In genomic region chr5:66454186-66455078, GRCh38 we compare ENCODE assay signal across 1 cellular context.
TF ChIP-seq lines count a peak whose summit lies in the region.

No MANE protein-coding gene starts in this region.

TF ChIP-seq in GM23338, 12 proteins besides CTCF, POLR2A, EP300 and RAD21 (continued from another document):
- TF ChIP-seq, protein P1, sequence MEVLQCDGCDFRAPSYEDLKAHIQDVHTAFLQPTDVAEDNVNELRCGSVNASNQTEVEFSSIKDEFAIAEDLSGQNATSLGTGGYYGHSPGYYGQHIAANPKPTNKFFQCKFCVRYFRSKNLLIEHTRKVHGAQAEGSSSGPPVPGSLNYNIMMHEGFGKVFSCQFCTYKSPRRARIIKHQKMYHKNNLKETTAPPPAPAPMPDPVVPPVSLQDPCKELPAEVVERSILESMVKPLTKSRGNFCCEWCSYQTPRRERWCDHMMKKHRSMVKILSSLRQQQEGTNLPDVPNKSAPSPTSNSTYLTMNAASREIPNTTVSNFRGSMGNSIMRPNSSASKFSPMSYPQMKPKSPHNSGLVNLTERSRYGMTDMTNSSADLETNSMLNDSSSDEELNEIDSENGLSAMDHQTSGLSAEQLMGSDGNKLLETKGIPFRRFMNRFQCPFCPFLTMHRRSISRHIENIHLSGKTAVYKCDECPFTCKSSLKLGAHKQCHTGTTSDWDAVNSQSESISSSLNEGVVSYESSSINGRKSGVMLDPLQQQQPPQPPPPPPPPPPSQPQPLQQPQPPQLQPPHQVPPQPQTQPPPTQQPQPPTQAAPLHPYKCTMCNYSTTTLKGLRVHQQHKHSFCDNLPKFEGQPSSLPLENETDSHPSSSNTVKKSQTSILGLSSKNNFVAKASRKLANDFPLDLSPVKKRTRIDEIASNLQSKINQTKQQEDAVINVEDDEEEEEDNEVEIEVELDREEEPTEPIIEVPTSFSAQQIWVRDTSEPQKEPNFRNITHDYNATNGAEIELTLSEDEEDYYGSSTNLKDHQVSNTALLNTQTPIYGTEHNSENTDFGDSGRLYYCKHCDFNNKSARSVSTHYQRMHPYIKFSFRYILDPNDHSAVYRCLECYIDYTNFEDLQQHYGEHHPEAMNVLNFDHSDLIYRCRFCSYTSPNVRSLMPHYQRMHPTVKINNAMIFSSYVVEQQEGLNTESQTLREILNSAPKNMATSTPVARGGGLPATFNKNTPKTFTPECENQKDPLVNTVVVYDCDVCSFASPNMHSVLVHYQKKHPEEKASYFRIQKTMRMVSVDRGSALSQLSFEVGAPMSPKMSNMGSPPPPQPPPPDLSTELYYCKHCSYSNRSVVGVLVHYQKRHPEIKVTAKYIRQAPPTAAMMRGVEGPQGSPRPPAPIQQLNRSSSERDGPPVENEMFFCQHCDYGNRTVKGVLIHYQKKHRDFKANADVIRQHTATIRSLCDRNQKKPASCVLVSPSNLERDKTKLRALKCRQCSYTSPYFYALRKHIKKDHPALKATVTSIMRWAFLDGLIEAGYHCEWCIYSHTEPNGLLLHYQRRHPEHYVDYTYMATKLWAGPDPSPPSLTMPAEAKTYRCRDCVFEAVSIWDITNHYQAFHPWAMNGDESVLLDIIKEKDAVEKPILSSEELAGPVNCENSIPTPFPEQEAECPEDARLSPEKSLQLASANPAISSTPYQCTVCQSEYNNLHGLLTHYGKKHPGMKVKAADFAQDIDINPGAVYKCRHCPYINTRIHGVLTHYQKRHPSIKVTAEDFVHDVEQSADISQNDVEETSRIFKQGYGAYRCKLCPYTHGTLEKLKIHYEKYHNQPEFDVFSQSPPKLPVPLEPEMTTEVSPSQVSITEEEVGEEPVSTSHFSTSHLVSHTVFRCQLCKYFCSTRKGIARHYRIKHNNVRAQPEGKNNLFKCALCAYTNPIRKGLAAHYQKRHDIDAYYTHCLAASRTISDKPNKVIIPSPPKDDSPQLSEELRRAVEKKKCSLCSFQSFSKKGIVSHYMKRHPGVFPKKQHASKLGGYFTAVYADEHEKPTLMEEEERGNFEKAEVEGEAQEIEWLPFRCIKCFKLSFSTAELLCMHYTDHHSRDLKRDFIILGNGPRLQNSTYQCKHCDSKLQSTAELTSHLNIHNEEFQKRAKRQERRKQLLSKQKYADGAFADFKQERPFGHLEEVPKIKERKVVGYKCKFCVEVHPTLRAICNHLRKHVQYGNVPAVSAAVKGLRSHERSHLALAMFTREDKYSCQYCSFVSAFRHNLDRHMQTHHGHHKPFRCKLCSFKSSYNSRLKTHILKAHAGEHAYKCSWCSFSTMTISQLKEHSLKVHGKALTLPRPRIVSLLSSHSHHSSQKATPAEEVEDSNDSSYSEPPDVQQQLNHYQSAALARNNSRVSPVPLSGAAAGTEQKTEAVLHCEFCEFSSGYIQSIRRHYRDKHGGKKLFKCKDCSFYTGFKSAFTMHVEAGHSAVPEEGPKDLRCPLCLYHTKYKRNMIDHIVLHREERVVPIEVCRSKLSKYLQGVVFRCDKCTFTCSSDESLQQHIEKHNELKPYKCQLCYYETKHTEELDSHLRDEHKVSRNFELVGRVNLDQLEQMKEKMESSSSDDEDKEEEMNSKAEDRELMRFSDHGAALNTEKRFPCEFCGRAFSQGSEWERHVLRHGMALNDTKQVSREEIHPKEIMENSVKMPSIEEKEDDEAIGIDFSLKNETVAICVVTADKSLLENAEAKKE (CRISPR knock-in tag; IDR thresholded peaks at IDR 0.05) = no peak
- no peak for TF ChIP-seq EZH2phosphoT487 (IDR thresholded peaks at IDR 0.05; ENCODE audit: unreplicated experiment)
- no peak for TF ChIP-seq EZH2 (IDR thresholded peaks at IDR 0.05; ENCODE audit: low read depth, unreplicated experiment)
- no peak for TF ChIP-seq STAT1 (IDR thresholded peaks at IDR 0.05; ENCODE audit: unreplicated experiment)
- TF ChIP-seq POLR2AphosphoS5 (IDR thresholded peaks at IDR 0.05; ENCODE audit: low read depth) = no peak
- TF ChIP-seq ETS1 (IDR thresholded peaks at IDR 0.05) = no peak
- no peak for TF ChIP-seq ZNF114 (CRISPR knock-in tag; IDR thresholded peaks at IDR 0.05)
- no peak for TF ChIP-seq CREB1 (CRISPR knock-in tag; IDR thresholded peaks at IDR 0.05; ENCODE audit: low read depth)
